1 cellular context compared by ENCODE assay signal in genomic region chr7:75858430-75858829, GRCh38.
A peak's percentile ranks its signal among the peaks of the same experiment; 100 is the strongest.
TF ChIP-seq lines count a peak whose summit lies in the region.

No MANE protein-coding gene starts in this region.

TF ChIP-seq in K562, 482 proteins besides CTCF, POLR2A, EP300 and RAD21:
- TF ChIP-seq PHB2 (IDR thresholded peaks at IDR 0.05; ENCODE audit: low read depth) (0 out of 2 replicates have a peak, but pooled peaks have one; percentile 19), PRMT5 (CRISPR knock-in tag; IDR thresholded peaks at IDR 0.05) (no peak), ZNF717 (CRISPR knock-in tag; IDR thresholded peaks at IDR 0.05) (no peak), U2AF1 (optimal IDR thresholded peaks at IDR 0.05; ENCODE audit: low read depth, low read length) (no peak), SMAD2 (IDR thresholded peaks at IDR 0.05; ENCODE audit: low read depth, low read length) (no peak), ZNF589 (CRISPR knock-in tag; IDR thresholded peaks at IDR 0.05; ENCODE audit: low read depth) (no peak), SRSF9 (IDR thresholded peaks at IDR 0.05; ENCODE audit: borderline replicate concordance, low read depth, low read length) (no peak), ARID3B (CRISPR knock-in tag; IDR thresholded peaks at IDR 0.05; ENCODE audit: borderline replicate concordance) (no peak), JUN (IDR thresholded peaks at IDR 0.05; ENCODE audit: borderline replicate concordance, low read depth, low read length) (no peak), JUN (CRISPR knock-in tag; IDR thresholded peaks at IDR 0.05; ENCODE audit: borderline replicate concordance) (no peak)
- TF ChIP-seq, protein P1, sequence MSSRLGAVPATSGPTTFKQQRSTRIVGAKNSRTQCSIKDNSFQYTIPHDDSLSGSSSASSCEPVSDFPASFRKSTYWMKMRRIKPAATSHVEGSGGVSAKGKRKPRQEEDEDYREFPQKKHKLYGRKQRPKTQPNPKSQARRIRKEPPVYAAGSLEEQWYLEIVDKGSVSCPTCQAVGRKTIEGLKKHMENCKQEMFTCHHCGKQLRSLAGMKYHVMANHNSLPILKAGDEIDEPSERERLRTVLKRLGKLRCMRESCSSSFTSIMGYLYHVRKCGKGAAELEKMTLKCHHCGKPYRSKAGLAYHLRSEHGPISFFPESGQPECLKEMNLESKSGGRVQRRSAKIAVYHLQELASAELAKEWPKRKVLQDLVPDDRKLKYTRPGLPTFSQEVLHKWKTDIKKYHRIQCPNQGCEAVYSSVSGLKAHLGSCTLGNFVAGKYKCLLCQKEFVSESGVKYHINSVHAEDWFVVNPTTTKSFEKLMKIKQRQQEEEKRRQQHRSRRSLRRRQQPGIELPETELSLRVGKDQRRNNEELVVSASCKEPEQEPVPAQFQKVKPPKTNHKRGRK (tag; IDR thresholded peaks at IDR 0.05): peak; percentile 97
- TF ChIP-seq, protein P2, sequence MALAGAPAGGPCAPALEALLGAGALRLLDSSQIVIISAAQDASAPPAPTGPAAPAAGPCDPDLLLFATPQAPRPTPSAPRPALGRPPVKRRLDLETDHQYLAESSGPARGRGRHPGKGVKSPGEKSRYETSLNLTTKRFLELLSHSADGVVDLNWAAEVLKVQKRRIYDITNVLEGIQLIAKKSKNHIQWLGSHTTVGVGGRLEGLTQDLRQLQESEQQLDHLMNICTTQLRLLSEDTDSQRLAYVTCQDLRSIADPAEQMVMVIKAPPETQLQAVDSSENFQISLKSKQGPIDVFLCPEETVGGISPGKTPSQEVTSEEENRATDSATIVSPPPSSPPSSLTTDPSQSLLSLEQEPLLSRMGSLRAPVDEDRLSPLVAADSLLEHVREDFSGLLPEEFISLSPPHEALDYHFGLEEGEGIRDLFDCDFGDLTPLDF (CRISPR knock-in tag; IDR thresholded peaks at IDR 0.05): no peak
- TF ChIP-seq, protein P3, sequence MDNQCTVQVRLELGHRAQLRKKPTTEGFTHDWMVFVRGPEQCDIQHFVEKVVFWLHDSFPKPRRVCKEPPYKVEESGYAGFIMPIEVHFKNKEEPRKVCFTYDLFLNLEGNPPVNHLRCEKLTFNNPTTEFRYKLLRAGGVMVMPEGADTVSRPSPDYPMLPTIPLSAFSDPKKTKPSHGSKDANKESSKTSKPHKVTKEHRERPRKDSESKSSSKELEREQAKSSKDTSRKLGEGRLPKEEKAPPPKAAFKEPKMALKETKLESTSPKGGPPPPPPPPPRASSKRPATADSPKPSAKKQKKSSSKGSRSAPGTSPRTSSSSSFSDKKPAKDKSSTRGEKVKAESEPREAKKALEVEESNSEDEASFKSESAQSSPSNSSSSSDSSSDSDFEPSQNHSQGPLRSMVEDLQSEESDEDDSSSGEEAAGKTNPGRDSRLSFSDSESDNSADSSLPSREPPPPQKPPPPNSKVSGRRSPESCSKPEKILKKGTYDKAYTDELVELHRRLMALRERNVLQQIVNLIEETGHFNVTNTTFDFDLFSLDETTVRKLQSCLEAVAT (IDR thresholded peaks at IDR 0.05): no peak
